Comparison of ENCODE assay signal across 8 cellular contexts in the genomic region with DNA sequence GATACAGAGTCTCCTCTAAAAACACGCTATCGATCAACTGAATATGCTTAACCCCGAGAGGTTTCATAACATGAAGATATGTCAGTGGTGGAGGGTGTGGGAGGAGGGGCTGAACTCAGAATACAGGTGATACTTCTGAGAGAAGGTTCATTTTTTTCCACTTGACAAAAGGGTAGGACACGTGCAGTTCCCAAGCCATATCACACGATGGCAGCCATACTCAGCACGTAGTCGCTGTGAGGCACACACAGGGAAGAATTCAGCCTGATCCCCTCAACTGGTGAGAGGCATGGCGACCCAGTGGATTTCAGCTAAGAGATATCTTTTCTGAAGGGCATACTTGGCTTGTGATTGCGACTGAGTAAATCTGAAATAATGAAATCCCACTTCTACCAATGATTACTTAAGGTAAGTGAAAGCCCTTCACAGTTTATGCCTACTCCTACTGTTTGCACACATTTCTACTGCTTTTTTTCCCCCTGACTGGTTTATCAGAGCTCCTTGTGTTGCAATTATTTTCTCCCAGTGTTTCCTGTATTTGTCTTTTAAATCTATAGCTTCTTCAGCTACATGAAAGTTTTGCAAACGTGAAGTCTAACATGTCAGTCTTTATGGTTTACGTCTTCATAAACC.
DNase-seq lines count a peak whose midpoint lies in the region; ATAC-seq and TF ChIP-seq lines count a peak whose summit lies in the region.

No MANE protein-coding gene starts in this region.

- peak overlapping the region in 1 of 7 donors; percentile 79 for H3K27ac Mint-ChIP-seq in CD4-positive, alpha-beta memory T cell

- intact Hi-C loops in CD4-positive, alpha-beta memory T cell (cut with micrococcal nuclease) = loop anchor here (1.0 kb wide), 1 partner anchor 134 kb away; no protein-coding TSS in a partner anchor

- ATAC-seq in HG02870 (IDR thresholded peaks at IDR 0.05; ENCODE audit: unreplicated experiment) (peak; percentile 54), GM21825 (IDR thresholded peaks at IDR 0.05; ENCODE audit: unreplicated experiment) (no peak)

- H3K36me3 ChIP-seq in CD4-positive, alpha-beta memory T cell (ENCODE audit: insufficient read depth, low read length) = no peaks in the 10 kb centered on the region

- no peak overlapping the region for H3K27ac ChIP-seq in CD4-positive, alpha-beta memory T cell (ENCODE audit: low read depth, low read length)

- no peaks in the 10 kb centered on the region for H3K27me3 ChIP-seq in CD4-positive, alpha-beta memory T cell (ENCODE audit: insufficient read depth, low read length)

- H3K4me3 ChIP-seq in cardiac fibroblast (replicated peaks in 1 of 2; ENCODE audit: low read depth in 2 of 2, low read length in 2 of 2) = no peak overlapping the region
- no peak overlapping the region for H3K4me3 ChIP-seq in CD4-positive, alpha-beta memory T cell (ENCODE audit: low read length in 2 of 2)

- peaks cover 0 to 5% (median 2%) of the 10 kb centered on the region in 4 donors for H3K4me1 Mint-ChIP-seq in CD4-positive, alpha-beta memory T cell

- no peaks in the 10 kb centered on the region for H3K4me1 ChIP-seq in CD4-positive, alpha-beta memory T cell (ENCODE audit: insufficient read depth, low read length)

- H3K9me3 Mint-ChIP-seq in CD4-positive, alpha-beta memory T cell = peaks cover 0 to 2% (median 0%) of the 10 kb centered on the region in 8 donors

- CTCF ChIA-PET in CD4-positive, alpha-beta memory T cell (lab: Charles Lee; ENCODE audit: partially characterized antibody) = interaction anchor here (1.1 to 2.0 kb wide), 4 partner anchors 18 to 229 kb away, joined by 4 to 8 read pairs (median 5); a partner anchor contains a TSS

- DNase-seq in activated CD4-positive, alpha-beta T cell treated with anti-CD3 and anti-CD28 coated beads for 48 hours = peak; percentile 17
- no peak for DNase-seq in activated CD4-positive, alpha-beta T cell treated with anti-CD3 and anti-CD28 coated beads for 1 hour
- DNase-seq in NCI-H526 (lab: John Stamatoyannopoulos, UW) = peak; percentile 46 to 77
- peak; percentile 36 to 50 for DNase-seq in cardiac fibroblast (ENCODE audit: low read depth in 2 of 2)
- DNase-seq in lung microvascular endothelial cell (ENCODE audit: low read depth in 2 of 2) = peak; percentile 32 to 63
- DNase-seq in CD4-positive, alpha-beta memory T cell = no peak

- POLR2A ChIA-PET in CD4-positive, alpha-beta memory T cell (lab: Charles Lee; ENCODE audit: partially characterized antibody) = no interaction called here

- H3K4me3 Mint-ChIP-seq in CD4-positive, alpha-beta memory T cell = no peak overlapping the region

- H3K27me3 Mint-ChIP-seq in CD4-positive, alpha-beta memory T cell = peaks cover 3 to 20% of the 10 kb centered on the region in 2 donors

- no peaks in the 10 kb centered on the region for H3K9me3 ChIP-seq in CD4-positive, alpha-beta memory T cell (ENCODE audit: control insufficient read depth in 1 of 2, low read length in 2 of 2)

- TF ChIP-seq CTCF in cardiac fibroblast (IDR thresholded peaks at IDR 0.05; ENCODE audit: low read depth, low read length) = peak; percentile 36

- H3K36me3 Mint-ChIP-seq in CD4-positive, alpha-beta memory T cell = no peaks in the 10 kb centered on the region

Comparison
In these comparisons a context has a peak if more than half of its experiments do, and no peak if none do; other contexts are left out.
1. DNase-seq: peak in activated CD4-positive, alpha-beta T cell treated with anti-CD3 and anti-CD28 coated beads for 48 hours (single experiment), NCI-H526 (2 of 2), cardiac fibroblast (2 of 2) and lung microvascular endothelial cell (2 of 2); none in activated CD4-positive, alpha-beta T cell treated with anti-CD3 and anti-CD28 coated beads for 1 hour (single experiment) and CD4-positive, alpha-beta memory T cell (0 of 5).